ENCODE assay signal across 26 cellular contexts in the genomic region with DNA sequence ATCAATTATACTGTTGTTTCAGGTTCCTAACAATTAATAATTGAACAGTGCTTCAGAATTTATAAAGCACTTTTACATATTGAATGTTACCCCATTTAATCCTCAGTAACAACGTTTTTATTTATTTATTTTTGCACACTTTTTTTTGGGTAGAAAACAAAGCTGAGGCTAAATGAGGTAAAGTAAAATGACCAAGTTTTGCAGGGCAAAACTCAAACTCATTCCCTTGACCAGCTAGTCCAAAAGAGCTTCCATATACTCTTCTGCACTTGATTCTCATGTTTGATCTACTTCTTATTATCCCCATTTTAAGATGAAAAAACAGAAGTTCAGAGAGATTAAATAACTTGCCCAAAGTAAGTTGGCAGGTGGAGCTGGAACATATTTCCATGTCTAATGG.
"Had no signal": no experiment of that assay in that cellular context is flagged by ENCODE, and none has a peak within 500 bp of the region (broad histone marks: within the 10 kb centered on the region; RNA-seq: fewer than 3 reads in every experiment).

No MANE protein-coding gene starts in this region.

- H3K4me1 ChIP-seq: stomach, suprapubic skin, testis, thyroid gland, tibial artery, tibial nerve, transverse colon, upper lobe of left lung, upper lobe of right lung, uterus, vagina had no signal

- H3K4me3 ChIP-seq: stomach, suprapubic skin, testis, thoracic aorta, thyroid gland, tibial artery, tibial nerve, transverse colon, upper lobe of left lung, upper lobe of right lung, uterus, vagina had no signal

- H3K27ac ChIP-seq: stomach, suprapubic skin, testis, thoracic aorta, thyroid gland, tibial artery, tibial nerve, transverse colon, upper lobe of left lung, upper lobe of right lung, uterus, vagina had no signal

- H3K27me3 ChIP-seq: stomach, suprapubic skin, testis, thyroid gland, tibial artery, tibial nerve, transverse colon, upper lobe of left lung, upper lobe of right lung, uterus, vagina had no signal

- H3K9me3 ChIP-seq: stomach, suprapubic skin, testis, thoracic aorta, thyroid gland, tibial artery, transverse colon, upper lobe of left lung, upper lobe of right lung, uterus, vagina had no signal

- ATAC-seq: stimulated activated effector memory CD8-positive, alpha-beta T cell treated with anti-CD3 and anti-CD28 coated beads, Interleukin-12 subunit alpha, Interleukin-12 subunit beta, amount 100 ng/mL, for 72 hours; stimulated activated memory B cell treated with anti-CD40 and anti-IgM and Interleukin-4, amounts not matched to agents 10 μg/mL and 1 μg/mL and 100 μg/mL, for 72 hours; stimulated activated naive B cell treated with anti-CD40 and anti-IgM and Interleukin-4, amounts not matched to agents 10 μg/mL and 1 μg/mL and 100 μg/mL, for 72 hours; stimulated activated naive CD8-positive, alpha-beta T cell treated with anti-CD3 and anti-CD28 coated beads, Interleukin-15, amount 100 ng/mL, for 72 hours; stimulated activated naive CD8-positive, alpha-beta T cell treated with anti-CD3 and anti-CD28 coated beads, Interleukin-15, Interleukin-2, amounts not matched to agents 100 U/mL and 50 U/mL, for 24 hours; upper lobe of right lung had no signal

- H3K36me3 ChIP-seq: stomach, suprapubic skin, thoracic aorta, thyroid gland, tibial artery, tibial nerve, transverse colon, upper lobe of left lung, upper lobe of right lung, uterus, vagina had no signal

- DNase-seq: stimulated activated CD4-positive, alpha-beta T cell treated with anti-CD3 and anti-CD28 coated beads, Interleukin-2, amount 100 ng/mL, for 48 hours; stimulated activated CD4-positive, alpha-beta T cell treated with anti-CD3 and anti-CD28 coated beads, Interleukin-4, amount 100 ng/mL, for 1 hour; stimulated activated CD4-positive, alpha-beta T cell treated with anti-CD3 and anti-CD28 coated beads, Interleukin-4, amount 100 ng/mL, for 24 hours; stimulated activated CD4-positive, alpha-beta T cell treated with anti-CD3 and anti-CD28 coated beads, Interleukin-4, amount 100 ng/mL, for 4 hours; stimulated activated CD8-positive, alpha-beta memory T cell treated with anti-CD3 and anti-CD28 coated beads, Interleukin-4, amount 100 ng/mL, for 48 hours; stimulated activated naive B cell treated with anti-CD40 and anti-IgM and Interleukin-4, amounts not matched to agents 10 μg/mL and 1 μg/mL and 100 μg/mL, for 72 hours; stimulated activated naive CD4-positive, alpha-beta T cell; stimulated activated naive CD4-positive, alpha-beta T cell treated with Interleukin-2 at 50 U/mL for 16 hours; stimulated activated naive CD8-positive, alpha-beta T cell treated with anti-CD3 and anti-CD28 coated beads, Interleukin-15, amount 100 ng/mL, for 72 hours; stimulated activated naive CD8-positive, alpha-beta T cell treated with anti-CD3 and anti-CD28 coated beads, Interleukin-15, Interleukin-2, amounts not matched to agents 100 U/mL and 50 U/mL, for 24 hours; stomach; substantia nigra; testis; thyroid gland; tibial artery; transverse colon; trophoblast cell; upper lobe of left lung; upper lobe of right lung; uterus had no signal
